In genomic region chr7:128738570-128739047, GRCh38 we compare ENCODE assay signal across 1 cellular context.
A peak's percentile ranks its signal among the peaks of the same experiment; 100 is the strongest.
TF ChIP-seq lines count a peak whose summit lies in the region.

No MANE protein-coding gene starts in this region.

TF ChIP-seq in K562, 482 proteins besides CTCF, POLR2A, EP300 and RAD21 (continued from another document):
- TF ChIP-seq, protein P1, sequence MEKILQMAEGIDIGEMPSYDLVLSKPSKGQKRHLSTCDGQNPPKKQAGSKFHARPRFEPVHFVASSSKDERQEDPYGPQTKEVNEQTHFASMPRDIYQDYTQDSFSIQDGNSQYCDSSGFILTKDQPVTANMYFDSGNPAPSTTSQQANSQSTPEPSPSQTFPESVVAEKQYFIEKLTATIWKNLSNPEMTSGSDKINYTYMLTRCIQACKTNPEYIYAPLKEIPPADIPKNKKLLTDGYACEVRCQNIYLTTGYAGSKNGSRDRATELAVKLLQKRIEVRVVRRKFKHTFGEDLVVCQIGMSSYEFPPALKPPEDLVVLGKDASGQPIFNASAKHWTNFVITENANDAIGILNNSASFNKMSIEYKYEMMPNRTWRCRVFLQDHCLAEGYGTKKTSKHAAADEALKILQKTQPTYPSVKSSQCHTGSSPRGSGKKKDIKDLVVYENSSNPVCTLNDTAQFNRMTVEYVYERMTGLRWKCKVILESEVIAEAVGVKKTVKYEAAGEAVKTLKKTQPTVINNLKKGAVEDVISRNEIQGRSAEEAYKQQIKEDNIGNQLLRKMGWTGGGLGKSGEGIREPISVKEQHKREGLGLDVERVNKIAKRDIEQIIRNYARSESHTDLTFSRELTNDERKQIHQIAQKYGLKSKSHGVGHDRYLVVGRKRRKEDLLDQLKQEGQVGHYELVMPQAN (IDR thresholded peaks at IDR 0.05; ENCODE audit: borderline replicate concordance): peak; percentile 64; the same call in 1 of the 2 replicates
- TF ChIP-seq NFIC (IDR thresholded peaks at IDR 0.05) (peak; percentile 81), STAT6 (CRISPR knock-in tag; IDR thresholded peaks at IDR 0.05) (0 out of 2 replicates have a peak, but pooled peaks have one; percentile 16), NR2F6 (CRISPR knock-in tag; IDR thresholded peaks at IDR 0.05) (no peak), DPF2 (IDR thresholded peaks at IDR 0.05) (peak; percentile 94), BRD9 (IDR thresholded peaks at IDR 0.05; ENCODE audit: low read depth, partially characterized antibody) (peak; percentile 81)
- TF ChIP-seq, protein P2, sequence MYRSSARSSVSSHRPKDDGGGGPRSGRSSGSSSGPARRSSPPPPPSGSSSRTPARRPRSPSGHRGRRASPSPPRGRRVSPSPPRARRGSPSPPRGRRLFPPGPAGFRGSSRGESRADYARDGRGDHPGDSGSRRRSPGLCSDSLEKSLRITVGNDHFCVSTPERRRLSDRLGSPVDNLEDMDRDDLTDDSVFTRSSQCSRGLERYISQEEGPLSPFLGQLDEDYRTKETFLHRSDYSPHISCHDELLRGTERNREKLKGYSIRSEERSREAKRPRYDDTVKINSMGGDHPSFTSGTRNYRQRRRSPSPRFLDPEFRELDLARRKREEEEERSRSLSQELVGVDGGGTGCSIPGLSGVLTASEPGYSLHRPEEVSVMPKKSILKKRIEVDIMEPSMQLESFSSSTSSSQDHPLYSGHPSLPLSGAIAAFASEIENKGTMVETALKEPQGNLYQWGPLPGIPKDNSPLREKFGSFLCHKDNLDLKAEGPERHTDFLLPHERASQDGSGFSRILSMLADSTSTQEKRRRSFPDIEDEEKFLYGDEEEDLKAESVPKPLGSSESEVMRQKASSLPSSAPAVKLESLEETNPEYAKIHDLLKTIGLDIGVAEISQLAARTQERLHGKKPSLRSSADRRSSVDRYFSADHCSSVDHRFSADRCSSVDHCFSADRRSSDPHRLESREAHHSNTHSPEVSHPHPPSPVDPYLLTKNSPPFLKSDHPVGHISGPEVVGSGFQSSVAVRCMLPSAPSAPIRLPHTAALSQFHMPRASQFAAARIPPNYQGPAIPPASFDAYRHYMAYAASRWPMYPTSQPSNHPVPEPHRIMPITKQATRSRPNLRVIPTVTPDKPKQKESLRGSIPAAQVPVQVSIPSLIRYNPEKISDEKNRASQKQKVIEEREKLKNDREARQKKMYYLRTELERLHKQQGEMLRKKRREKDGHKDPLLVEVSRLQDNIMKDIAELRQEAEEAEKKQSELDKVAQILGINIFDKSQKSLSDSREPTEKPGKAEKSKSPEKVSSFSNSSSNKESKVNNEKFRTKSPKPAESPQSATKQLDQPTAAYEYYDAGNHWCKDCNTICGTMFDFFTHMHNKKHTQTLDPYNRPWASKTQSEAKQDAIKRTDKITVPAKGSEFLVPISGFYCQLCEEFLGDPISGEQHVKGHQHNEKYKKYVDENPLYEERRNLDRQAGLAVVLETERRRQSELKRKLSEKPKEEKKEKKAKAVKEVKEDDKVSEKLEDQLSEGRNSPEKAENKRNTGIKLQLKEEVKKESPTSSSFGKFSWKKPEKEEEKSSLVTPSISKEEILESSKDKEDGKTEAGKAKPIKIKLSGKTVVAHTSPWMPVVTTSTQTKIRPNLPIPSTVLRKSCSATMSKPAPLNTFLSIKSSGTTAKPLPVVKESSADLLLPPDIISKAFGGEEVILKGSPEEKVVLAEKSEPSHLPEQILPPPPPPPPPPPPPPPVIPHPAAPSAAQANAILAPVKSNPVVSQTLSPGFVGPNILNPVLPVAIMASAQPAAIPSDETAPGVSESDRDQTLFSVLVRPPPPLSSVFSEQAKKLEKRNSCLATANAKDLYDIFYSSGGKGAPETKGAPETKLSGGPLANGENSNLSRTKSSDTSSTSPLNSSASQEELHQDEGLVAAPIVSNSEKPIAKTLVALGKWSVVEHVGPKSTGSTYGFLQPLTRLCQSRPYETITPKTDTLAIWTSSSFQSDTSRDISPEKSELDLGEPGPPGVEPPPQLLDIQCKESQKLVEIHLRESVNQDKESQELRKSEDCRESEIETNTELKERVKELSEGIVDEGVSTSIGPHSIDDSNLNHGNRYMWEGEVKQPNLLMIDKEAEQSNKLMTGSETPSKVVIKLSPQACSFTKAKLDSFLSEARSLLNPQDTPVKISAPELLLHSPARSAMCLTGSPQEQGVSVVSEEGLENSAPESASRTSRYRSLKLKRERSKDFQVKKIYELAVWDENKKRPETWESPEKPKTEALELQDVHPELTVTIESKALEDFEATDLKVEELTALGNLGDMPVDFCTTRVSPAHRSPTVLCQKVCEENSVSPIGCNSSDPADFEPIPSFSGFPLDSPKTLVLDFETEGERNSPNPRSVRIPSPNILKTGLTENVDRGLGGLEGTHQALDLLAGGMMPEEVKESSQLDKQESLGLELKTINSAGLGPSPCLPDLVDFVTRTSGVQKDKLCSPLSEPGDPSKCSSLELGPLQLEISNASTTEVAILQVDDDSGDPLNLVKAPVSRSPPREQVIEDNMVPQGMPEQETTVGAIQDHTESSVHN (IDR thresholded peaks at IDR 0.05; ENCODE audit: borderline replicate concordance in 1 of 2, low read depth in 1 of 2): peak in 1 of 2 experiments; percentile 80; a peak in 3 of 4 replicates
